15 cellular contexts compared by ENCODE assay signal in the genomic region with DNA sequence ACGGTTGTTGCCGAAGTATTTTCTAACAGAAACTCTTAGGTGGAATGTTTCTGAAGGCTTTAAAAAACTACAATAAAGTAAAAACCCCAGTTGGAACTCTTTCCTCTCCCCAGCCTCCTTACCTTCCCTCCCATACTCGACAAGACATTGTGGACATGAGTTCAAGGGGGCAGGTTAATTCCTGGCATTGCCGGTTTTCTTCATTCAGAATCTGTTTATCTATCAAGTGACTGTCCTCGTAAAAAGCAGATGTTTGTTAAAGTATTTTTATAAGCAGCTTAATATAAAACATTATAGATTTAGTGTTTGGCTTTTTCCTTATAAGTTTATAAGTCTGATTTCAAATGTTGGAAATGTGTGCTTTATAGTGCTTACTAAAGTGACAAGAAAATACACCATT.
DNase-seq lines count a peak whose midpoint lies in the region; ATAC-seq, FAIRE-seq and TF ChIP-seq lines count a peak whose summit lies in the region.
"Had no signal": no experiment of that assay in that cellular context is flagged by ENCODE, and none has a peak within 500 bp of the region (broad histone marks: within the 10 kb centered on the region; RNA-seq: fewer than 3 reads in every experiment).

No MANE protein-coding gene starts in this region.

- DNase-seq in LNCaP clone FGC (ENCODE audit: low read depth) (peak; percentile 67), epidermal melanocyte (ENCODE audit: insufficient read length, low spot score) (no peak), NCI-H524 (lab: John Stamatoyannopoulos, UW) (no peak)
- DNase-seq: CD4-positive, CD25-positive, alpha-beta regulatory T cell; CD8-positive, alpha-beta memory T cell; DMS 273 treated with DMSO at 0.1 percent for 48 hours; DMS79; GF-D8; GM23248; H7 had no signal

- no peak for ATAC-seq in HG03280 (IDR thresholded peaks at IDR 0.05; ENCODE audit: unreplicated experiment)

- TF ChIP-seq CTCF in LNCaP clone FGC (IDR thresholded peaks at IDR 0.05; ENCODE audit: control insufficient read depth, extremely low read depth, insufficient read depth): no peak

- peak; percentile 5 for FAIRE-seq in colon (lab: Jason Lieb, UNC)
- FAIRE-seq in islet of Langerhans (lab: Jason Lieb, UNC): peak; percentile 58
- FAIRE-seq: A204.1 had no signal

- no peak overlapping the region; the same call in 1 of the 2 replicates for H3K4me3 ChIP-seq in LNCaP clone FGC (ENCODE audit: low read depth, low read length)
- H3K4me3 ChIP-seq: BLaER1, GM23248 had no signal
